In the genomic region with DNA sequence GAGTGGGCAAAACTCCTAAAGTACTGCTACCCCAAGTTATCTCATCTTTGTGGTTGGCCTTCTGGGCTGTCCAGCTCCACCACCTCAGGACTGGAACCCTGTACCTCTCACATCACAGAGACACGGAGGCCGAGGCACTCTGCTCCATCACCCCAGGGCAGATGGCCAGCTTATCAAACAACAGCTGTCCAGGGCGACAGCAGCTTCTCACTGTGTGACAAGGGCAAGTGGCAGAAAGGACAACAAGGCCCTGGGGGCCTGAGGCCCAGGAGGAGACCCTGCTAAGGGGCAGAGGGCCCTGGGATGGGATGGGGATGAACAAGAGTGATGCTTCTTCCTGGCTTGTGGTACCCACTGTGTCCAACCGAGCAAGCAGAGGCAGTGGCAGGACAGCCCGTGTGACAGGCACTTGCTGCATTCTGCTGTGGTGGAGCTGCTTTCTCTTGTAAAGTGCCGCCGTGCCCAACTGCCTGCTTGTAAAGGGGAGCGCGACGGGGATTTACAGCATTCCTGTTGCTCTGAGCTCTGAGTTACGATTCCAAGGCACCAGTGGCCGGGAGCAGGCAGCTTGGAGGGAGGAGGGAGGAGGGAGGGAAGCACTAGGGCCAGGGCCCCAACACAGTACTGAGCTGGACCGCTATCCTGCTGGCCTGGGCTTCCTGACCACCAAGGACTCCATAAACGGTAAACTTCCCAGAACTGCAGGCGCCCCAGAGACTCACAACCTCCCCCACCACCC, we compare ENCODE assay signal across 13 cellular contexts.
DNase-seq lines count a peak whose midpoint lies in the region; ATAC-seq, FAIRE-seq and TF ChIP-seq lines count a peak whose summit lies in the region.
"Had no signal": no experiment of that assay in that cellular context is flagged by ENCODE, and none has a peak within 500 bp of the region (broad histone marks: within the 10 kb centered on the region; RNA-seq: fewer than 3 reads in every experiment).

No MANE protein-coding gene starts in this region.

- no peak for ATAC-seq in stimulated activated naive B cell treated with anti-CD40 and anti-IgM and Interleukin-4, amounts not matched to agents 10 μg/mL and 1 μg/mL and 100 μg/mL, for 72 hours (replicated peaks)
- ATAC-seq in GM18867 (IDR thresholded peaks at IDR 0.05; ENCODE audit: unreplicated experiment) = no peak
- ATAC-seq in GM21576 (IDR thresholded peaks at IDR 0.05; ENCODE audit: unreplicated experiment) = no peak
- ATAC-seq: activated CD8-positive, alpha-beta memory T cell treated with anti-CD3 and anti-CD28 coated beads, Interleukin-2, amount 10 ng/mL, durations not matched to agents 7 days and 5 days; activated naive CD4-positive, alpha-beta T cell treated with anti-CD3 and anti-CD28 coated beads, Interleukin-2, amount 50 U/mL, for 72 hours; psoas muscle had no signal

- no peak overlapping the region for H3K27ac ChIP-seq in kidney (ENCODE audit: low read depth in 2 of 2, low read length in 2 of 2)
- H3K27ac ChIP-seq in thyroid gland = no peak overlapping the region

- no peak for FAIRE-seq in kidney (lab: Jason Lieb, UNC)

- no peak for TF ChIP-seq POLR2A in thyroid gland (IDR thresholded peaks at IDR 0.05)

- H3K4me1 ChIP-seq in kidney (ENCODE audit: control insufficient read depth in 1 of 2, insufficient read depth in 1 of 2, low read depth in 1 of 2, low read length in 2 of 2) (peaks cover 8 to 12% of the 10 kb centered on the region in 2 donors), thyroid gland (peaks cover 0 to 20% of the 10 kb centered on the region in 2 donors)

- H3K27me3 Mint-ChIP-seq in chondrocyte (ENCODE audit: low read depth) = no peaks in the 10 kb centered on the region
- peaks cover 0 to 4% of the 10 kb centered on the region in 2 donors for H3K27me3 Mint-ChIP-seq in stimulated activated naive B cell treated with anti-CD40 and anti-IgM and Interleukin-4, amounts not matched to agents 10 μg/mL and 1 μg/mL and 100 μg/mL, for 72 hours
- H3K27me3 Mint-ChIP-seq: activated CD8-positive, alpha-beta memory T cell treated with anti-CD3 and anti-CD28 coated beads, Interleukin-2, amount 10 ng/mL, durations not matched to agents 7 days and 5 days had no signal

- H3K27ac Mint-ChIP-seq in chondrocyte (ENCODE audit: unreplicated experiment) = peak overlapping the region; percentile 43
- peak overlapping the region; percentile 37 for H3K27ac Mint-ChIP-seq in stimulated activated naive B cell treated with anti-CD40 and anti-IgM and Interleukin-4, amounts not matched to agents 10 μg/mL and 1 μg/mL and 100 μg/mL, for 72 hours

- H3K4me3 Mint-ChIP-seq in chondrocyte (ENCODE audit: unreplicated experiment) = no peak overlapping the region
- H3K4me3 Mint-ChIP-seq in stimulated activated naive B cell treated with anti-CD40 and anti-IgM and Interleukin-4, amounts not matched to agents 10 μg/mL and 1 μg/mL and 100 μg/mL, for 72 hours = no peak overlapping the region
- H3K4me3 Mint-ChIP-seq: activated CD8-positive, alpha-beta memory T cell treated with anti-CD3 and anti-CD28 coated beads, Interleukin-2, amount 10 ng/mL, durations not matched to agents 7 days and 5 days had no signal

- peaks cover 53% of the 10 kb centered on the region for H3K4me1 Mint-ChIP-seq in chondrocyte (ENCODE audit: low read depth)
- peaks cover 34 to 46% of the 10 kb centered on the region in 2 donors for H3K4me1 Mint-ChIP-seq in stimulated activated naive B cell treated with anti-CD40 and anti-IgM and Interleukin-4, amounts not matched to agents 10 μg/mL and 1 μg/mL and 100 μg/mL, for 72 hours

- WGBS in thyroid gland, 2 donors = 82 to 84% methylated on average over 10 to 14 of the region's 15 CpGs

- H3K9ac ChIP-seq in kidney (ENCODE audit: low read length in 2 of 2) = no peak overlapping the region

- no peaks in the 10 kb centered on the region for H3K9me3 ChIP-seq in kidney (ENCODE audit: control insufficient read depth in 1 of 2, low read length in 2 of 2)
- no peaks in the 10 kb centered on the region for H3K9me3 ChIP-seq in thyroid gland
- H3K9me3 ChIP-seq: psoas muscle had no signal

- H3K36me3 ChIP-seq in kidney (ENCODE audit: control insufficient read depth in 1 of 2, insufficient read depth in 2 of 2, low read length in 2 of 2) = peaks cover 0 to under 1% of the 10 kb centered on the region in 2 donors
- no peaks in the 10 kb centered on the region for H3K36me3 ChIP-seq in thyroid gland

- H3K4me3 ChIP-seq in kidney (ENCODE audit: low read length in 2 of 2) (no peak overlapping the region), thyroid gland (replicated peaks in 1 of 3) (no peak overlapping the region)
- H3K4me3 ChIP-seq: psoas muscle had no signal

- no peak for TF ChIP-seq CTCF in chondrocyte (IDR thresholded peaks at IDR 0.05)
- no peak for TF ChIP-seq CTCF in kidney (IDR thresholded peaks at IDR 0.05; ENCODE audit: borderline replicate concordance, extremely low read depth, insufficient read depth)
- TF ChIP-seq CTCF in thyroid gland (IDR thresholded peaks at IDR 0.05) = no peak

- no peaks in the 10 kb centered on the region for H3K27me3 ChIP-seq in thyroid gland

- peaks cover 2% of the 10 kb centered on the region for H3K36me3 Mint-ChIP-seq in chondrocyte (ENCODE audit: low read depth)
- H3K36me3 Mint-ChIP-seq in stimulated activated naive B cell treated with anti-CD40 and anti-IgM and Interleukin-4, amounts not matched to agents 10 μg/mL and 1 μg/mL and 100 μg/mL, for 72 hours = peaks cover 0 to 2% of the 10 kb centered on the region in 2 donors
- H3K36me3 Mint-ChIP-seq: activated CD8-positive, alpha-beta memory T cell treated with anti-CD3 and anti-CD28 coated beads, Interleukin-2, amount 10 ng/mL, durations not matched to agents 7 days and 5 days; activated naive CD4-positive, alpha-beta T cell treated with anti-CD3 and anti-CD28 coated beads, Interleukin-2, amount 50 U/mL, for 72 hours had no signal

- H3K9me3 Mint-ChIP-seq in chondrocyte (ENCODE audit: low read depth) = no peaks in the 10 kb centered on the region
- no peaks in the 10 kb centered on the region for H3K9me3 Mint-ChIP-seq in stimulated activated naive B cell treated with anti-CD40 and anti-IgM and Interleukin-4, amounts not matched to agents 10 μg/mL and 1 μg/mL and 100 μg/mL, for 72 hours
- H3K9me3 Mint-ChIP-seq: activated naive CD4-positive, alpha-beta T cell treated with anti-CD3 and anti-CD28 coated beads, Interleukin-2, amount 50 U/mL, for 72 hours had no signal

- intact Hi-C loops in kidney (cut with DNase I) (no loop called here), thyroid gland (cut with DNase I) (no loop called here)

- DNase-seq in NCI-H524 (lab: John Stamatoyannopoulos, UW) (peak; percentile 67 to 75), chondrocyte (ENCODE audit: low spot score) (peak; percentile 57), kidney (peak; percentile 64), thyroid gland (no peak)
- DNase-seq in stimulated activated naive B cell treated with anti-CD40 and anti-IgM and Interleukin-4, amounts not matched to agents 10 μg/mL and 1 μg/mL and 100 μg/mL, for 72 hours = no peak
- DNase-seq in activated naive CD4-positive, alpha-beta T cell treated with Interleukin-2 at 50 U/mL for 16 hours = no peak
- DNase-seq: activated CD8-positive, alpha-beta memory T cell treated with anti-CD3 and anti-CD28 coated beads, Interleukin-2, amount 10 ng/mL, durations not matched to agents 7 days and 5 days; COR-L47; effector memory CD4-positive, alpha-beta T cell; psoas muscle had no signal

Comparison
In these comparisons a context has a peak if more than half of its experiments do, and no peak if none do; other contexts are left out.
1. DNase-seq: peak in NCI-H524 (2 of 2), chondrocyte (single experiment) and kidney (single experiment); none in stimulated activated naive B cell treated with anti-CD40 and anti-IgM and Interleukin-4, amounts not matched to agents 10 μg/mL and 1 μg/mL and 100 μg/mL, for 72 hours (single experiment), thyroid gland (0 of 2) and activated naive CD4-positive, alpha-beta T cell treated with Interleukin-2 at 50 U/mL for 16 hours (single experiment).